1 cellular context compared by ENCODE assay signal in the genomic region with DNA sequence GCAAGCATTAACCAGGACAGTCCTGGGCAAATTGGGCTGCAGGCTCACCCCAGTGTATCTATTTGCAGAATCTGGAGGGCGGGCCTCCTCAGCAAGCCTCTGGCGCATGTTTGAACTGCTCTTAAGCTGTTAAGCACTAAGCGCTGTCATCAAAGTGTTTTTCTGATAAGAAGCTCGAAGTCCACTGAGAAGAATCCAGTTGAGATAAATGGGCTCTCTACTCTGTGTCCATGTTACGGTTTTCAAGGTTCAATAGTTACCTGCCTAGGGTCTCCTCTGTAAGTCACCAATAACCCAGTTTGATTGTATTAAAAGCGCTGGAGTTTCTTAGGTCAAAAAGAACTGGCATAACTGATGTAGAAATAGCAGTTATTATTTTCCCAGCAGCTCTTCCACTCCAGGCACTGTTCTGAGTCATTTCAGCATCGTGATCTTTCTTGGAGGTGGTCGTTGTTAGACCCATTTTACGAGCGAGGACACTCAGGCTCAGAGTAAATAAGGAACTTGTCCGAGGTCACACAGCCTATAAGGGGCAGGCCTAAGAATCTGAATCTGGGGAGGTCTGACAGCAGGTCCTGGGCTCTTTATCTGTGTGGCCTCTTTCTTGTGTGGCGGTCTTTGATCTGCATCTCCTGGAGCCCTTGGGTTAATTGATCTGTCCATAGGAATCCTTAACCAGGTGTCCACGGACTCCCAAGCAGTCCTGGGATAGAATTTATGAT.
A peak's percentile ranks its signal among the peaks of the same experiment; 100 is the strongest.
TF ChIP-seq lines count a peak whose summit lies in the region.

No MANE protein-coding gene starts in this region.

TF ChIP-seq in HepG2, 621 proteins besides CTCF, POLR2A, EP300 and RAD21 (continued from another document and continues in another):
- TF ChIP-seq RERE (CRISPR knock-in tag; IDR thresholded peaks at IDR 0.05; ENCODE audit: low read depth), result peak; percentile 96
- TF ChIP-seq NR2F6 (IDR thresholded peaks at IDR 0.05), result peak; percentile 80
- TF ChIP-seq NR2F6 (CRISPR knock-in tag; IDR thresholded peaks at IDR 0.05), result peak; percentile 85
- peak; percentile 43; the same call in 1 of the 2 replicates for TF ChIP-seq ZNF275 (CRISPR knock-in tag; IDR thresholded peaks at IDR 0.05; ENCODE audit: borderline replicate concordance)
- peak; percentile 70; the same call in 1 of the 2 replicates for TF ChIP-seq ZIK1 (CRISPR knock-in tag; IDR thresholded peaks at IDR 0.05; ENCODE audit: borderline replicate concordance, low read depth)
- peak; percentile 61 for TF ChIP-seq TBL1XR1 (IDR thresholded peaks at IDR 0.05; ENCODE audit: borderline replicate concordance, low read length, partially characterized antibody)
- TF ChIP-seq, protein P1, sequence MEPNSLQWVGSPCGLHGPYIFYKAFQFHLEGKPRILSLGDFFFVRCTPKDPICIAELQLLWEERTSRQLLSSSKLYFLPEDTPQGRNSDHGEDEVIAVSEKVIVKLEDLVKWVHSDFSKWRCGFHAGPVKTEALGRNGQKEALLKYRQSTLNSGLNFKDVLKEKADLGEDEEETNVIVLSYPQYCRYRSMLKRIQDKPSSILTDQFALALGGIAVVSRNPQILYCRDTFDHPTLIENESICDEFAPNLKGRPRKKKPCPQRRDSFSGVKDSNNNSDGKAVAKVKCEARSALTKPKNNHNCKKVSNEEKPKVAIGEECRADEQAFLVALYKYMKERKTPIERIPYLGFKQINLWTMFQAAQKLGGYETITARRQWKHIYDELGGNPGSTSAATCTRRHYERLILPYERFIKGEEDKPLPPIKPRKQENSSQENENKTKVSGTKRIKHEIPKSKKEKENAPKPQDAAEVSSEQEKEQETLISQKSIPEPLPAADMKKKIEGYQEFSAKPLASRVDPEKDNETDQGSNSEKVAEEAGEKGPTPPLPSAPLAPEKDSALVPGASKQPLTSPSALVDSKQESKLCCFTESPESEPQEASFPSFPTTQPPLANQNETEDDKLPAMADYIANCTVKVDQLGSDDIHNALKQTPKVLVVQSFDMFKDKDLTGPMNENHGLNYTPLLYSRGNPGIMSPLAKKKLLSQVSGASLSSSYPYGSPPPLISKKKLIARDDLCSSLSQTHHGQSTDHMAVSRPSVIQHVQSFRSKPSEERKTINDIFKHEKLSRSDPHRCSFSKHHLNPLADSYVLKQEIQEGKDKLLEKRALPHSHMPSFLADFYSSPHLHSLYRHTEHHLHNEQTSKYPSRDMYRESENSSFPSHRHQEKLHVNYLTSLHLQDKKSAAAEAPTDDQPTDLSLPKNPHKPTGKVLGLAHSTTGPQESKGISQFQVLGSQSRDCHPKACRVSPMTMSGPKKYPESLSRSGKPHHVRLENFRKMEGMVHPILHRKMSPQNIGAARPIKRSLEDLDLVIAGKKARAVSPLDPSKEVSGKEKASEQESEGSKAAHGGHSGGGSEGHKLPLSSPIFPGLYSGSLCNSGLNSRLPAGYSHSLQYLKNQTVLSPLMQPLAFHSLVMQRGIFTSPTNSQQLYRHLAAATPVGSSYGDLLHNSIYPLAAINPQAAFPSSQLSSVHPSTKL (CRISPR knock-in tag; IDR thresholded peaks at IDR 0.05), result peak; percentile 99
- peak; percentile 87 for TF ChIP-seq TMF1 (CRISPR knock-in tag; IDR thresholded peaks at IDR 0.05; ENCODE audit: low read depth)
- TF ChIP-seq HES4 (CRISPR knock-in tag; IDR thresholded peaks at IDR 0.05; ENCODE audit: borderline replicate concordance), result no peak
- 0 out of 2 replicates have a peak, but pooled peaks have one; percentile 83 for TF ChIP-seq ZNF343 (CRISPR knock-in tag; IDR thresholded peaks at IDR 0.05)
- TF ChIP-seq, protein P2, sequence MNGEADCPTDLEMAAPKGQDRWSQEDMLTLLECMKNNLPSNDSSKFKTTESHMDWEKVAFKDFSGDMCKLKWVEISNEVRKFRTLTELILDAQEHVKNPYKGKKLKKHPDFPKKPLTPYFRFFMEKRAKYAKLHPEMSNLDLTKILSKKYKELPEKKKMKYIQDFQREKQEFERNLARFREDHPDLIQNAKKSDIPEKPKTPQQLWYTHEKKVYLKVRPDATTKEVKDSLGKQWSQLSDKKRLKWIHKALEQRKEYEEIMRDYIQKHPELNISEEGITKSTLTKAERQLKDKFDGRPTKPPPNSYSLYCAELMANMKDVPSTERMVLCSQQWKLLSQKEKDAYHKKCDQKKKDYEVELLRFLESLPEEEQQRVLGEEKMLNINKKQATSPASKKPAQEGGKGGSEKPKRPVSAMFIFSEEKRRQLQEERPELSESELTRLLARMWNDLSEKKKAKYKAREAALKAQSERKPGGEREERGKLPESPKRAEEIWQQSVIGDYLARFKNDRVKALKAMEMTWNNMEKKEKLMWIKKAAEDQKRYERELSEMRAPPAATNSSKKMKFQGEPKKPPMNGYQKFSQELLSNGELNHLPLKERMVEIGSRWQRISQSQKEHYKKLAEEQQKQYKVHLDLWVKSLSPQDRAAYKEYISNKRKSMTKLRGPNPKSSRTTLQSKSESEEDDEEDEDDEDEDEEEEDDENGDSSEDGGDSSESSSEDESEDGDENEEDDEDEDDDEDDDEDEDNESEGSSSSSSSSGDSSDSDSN (CRISPR knock-in tag; IDR thresholded peaks at IDR 0.05), result peak; percentile 41; the same call in 1 of the 2 replicates
- TF ChIP-seq ZFY (CRISPR knock-in tag; IDR thresholded peaks at IDR 0.05), result no peak; the same call in 1 of the 2 replicates
- no peak for TF ChIP-seq ZNF451 (CRISPR knock-in tag; IDR thresholded peaks at IDR 0.05)
- TF ChIP-seq, protein P3, sequence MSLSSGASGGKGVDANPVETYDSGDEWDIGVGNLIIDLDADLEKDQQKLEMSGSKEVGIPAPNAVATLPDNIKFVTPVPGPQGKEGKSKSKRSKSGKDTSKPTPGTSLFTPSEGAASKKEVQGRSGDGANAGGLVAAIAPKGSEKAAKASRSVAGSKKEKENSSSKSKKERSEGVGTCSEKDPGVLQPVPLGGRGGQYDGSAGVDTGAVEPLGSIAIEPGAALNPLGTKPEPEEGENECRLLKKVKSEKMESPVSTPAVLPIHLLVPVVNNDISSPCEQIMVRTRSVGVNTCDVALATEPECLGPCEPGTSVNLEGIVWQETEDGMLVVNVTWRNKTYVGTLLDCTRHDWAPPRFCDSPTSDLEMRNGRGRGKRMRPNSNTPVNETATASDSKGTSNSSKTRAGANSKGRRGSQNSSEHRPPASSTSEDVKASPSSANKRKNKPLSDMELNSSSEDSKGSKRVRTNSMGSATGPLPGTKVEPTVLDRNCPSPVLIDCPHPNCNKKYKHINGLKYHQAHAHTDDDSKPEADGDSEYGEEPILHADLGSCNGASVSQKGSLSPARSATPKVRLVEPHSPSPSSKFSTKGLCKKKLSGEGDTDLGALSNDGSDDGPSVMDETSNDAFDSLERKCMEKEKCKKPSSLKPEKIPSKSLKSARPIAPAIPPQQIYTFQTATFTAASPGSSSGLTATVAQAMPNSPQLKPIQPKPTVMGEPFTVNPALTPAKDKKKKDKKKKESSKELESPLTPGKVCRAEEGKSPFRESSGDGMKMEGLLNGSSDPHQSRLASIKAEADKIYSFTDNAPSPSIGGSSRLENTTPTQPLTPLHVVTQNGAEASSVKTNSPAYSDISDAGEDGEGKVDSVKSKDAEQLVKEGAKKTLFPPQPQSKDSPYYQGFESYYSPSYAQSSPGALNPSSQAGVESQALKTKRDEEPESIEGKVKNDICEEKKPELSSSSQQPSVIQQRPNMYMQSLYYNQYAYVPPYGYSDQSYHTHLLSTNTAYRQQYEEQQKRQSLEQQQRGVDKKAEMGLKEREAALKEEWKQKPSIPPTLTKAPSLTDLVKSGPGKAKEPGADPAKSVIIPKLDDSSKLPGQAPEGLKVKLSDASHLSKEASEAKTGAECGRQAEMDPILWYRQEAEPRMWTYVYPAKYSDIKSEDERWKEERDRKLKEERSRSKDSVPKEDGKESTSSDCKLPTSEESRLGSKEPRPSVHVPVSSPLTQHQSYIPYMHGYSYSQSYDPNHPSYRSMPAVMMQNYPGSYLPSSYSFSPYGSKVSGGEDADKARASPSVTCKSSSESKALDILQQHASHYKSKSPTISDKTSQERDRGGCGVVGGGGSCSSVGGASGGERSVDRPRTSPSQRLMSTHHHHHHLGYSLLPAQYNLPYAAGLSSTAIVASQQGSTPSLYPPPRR (CRISPR knock-in tag; IDR thresholded peaks at IDR 0.05; ENCODE audit: borderline replicate concordance), result peak; percentile 97
- TF ChIP-seq HNRNPUL1 (IDR thresholded peaks at IDR 0.05; ENCODE audit: low read depth, low read length), result no peak; the same call in 1 of the 2 replicates
- no peak for TF ChIP-seq NCOA5 (CRISPR knock-in tag; IDR thresholded peaks at IDR 0.05)
- TF ChIP-seq ATRX (CRISPR knock-in tag; IDR thresholded peaks at IDR 0.05; ENCODE audit: borderline replicate concordance), result no peak
- TF ChIP-seq, protein P4, sequence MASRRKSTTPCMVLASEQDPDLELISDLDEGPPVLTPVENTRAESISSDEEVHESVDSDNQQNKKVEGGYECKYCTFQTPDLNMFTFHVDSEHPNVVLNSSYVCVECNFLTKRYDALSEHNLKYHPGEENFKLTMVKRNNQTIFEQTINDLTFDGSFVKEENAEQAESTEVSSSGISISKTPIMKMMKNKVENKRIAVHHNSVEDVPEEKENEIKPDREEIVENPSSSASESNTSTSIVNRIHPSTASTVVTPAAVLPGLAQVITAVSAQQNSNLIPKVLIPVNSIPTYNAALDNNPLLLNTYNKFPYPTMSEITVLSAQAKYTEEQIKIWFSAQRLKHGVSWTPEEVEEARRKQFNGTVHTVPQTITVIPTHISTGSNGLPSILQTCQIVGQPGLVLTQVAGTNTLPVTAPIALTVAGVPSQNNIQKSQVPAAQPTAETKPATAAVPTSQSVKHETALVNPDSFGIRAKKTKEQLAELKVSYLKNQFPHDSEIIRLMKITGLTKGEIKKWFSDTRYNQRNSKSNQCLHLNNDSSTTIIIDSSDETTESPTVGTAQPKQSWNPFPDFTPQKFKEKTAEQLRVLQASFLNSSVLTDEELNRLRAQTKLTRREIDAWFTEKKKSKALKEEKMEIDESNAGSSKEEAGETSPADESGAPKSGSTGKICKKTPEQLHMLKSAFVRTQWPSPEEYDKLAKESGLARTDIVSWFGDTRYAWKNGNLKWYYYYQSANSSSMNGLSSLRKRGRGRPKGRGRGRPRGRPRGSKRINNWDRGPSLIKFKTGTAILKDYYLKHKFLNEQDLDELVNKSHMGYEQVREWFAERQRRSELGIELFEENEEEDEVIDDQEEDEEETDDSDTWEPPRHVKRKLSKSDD (CRISPR knock-in tag; IDR thresholded peaks at IDR 0.05; ENCODE audit: low read depth), result peak; percentile 87
- TF ChIP-seq ZNF501 (CRISPR knock-in tag; IDR thresholded peaks at IDR 0.05), result peak; percentile 92
- peak; percentile 63; the same call in 1 of the 2 replicates for TF ChIP-seq ARID4A (CRISPR knock-in tag; IDR thresholded peaks at IDR 0.05; ENCODE audit: borderline replicate concordance)
